16 cellular contexts compared by ENCODE assay signal in the genomic region with DNA sequence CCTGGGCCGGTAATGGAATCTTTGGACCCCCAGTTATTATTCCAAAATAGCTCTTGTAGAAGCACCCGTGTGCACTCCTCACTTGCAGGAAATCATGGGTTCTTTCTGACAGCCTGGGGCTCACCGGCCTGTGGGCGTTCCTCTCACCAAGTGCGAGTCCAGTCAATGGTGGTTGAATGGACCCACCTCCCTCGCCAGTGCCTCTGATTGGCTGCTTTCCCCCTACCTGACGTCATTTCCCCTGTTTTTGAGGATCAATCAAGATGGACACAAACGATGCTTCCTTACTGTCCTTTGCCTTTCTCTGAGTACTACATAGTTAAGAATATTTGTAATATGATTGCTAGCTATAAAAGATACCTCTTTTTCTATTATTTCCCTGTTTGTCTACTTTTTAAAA. TPM values are rescaled to one million over a fixed set of nuclear protein-coding genes. Genes with fewer than 3 reads are reported as not detected.
"Had no signal": no experiment of that assay in that cellular context is flagged by ENCODE, and none has a peak within 500 bp of the region (broad histone marks: within the 10 kb centered on the region; RNA-seq: fewer than 3 reads in every experiment).

No MANE protein-coding gene starts in this region.

- H3K27ac ChIP-seq: ovary, sigmoid colon, tibial artery had no signal

- H3K36me3 ChIP-seq: ovary, sigmoid colon, tibial artery, uterus had no signal

- DNase-seq: activated CD4-positive, CD25-positive, alpha-beta regulatory T cell treated with anti-CD3 and anti-CD28 coated beads, Interleukin-2, amount 50 U/mL, for 72 hours; activated naive CD8-positive, alpha-beta T cell treated with anti-CD3 and anti-CD28 coated beads for 36 hours; islet precursor cell; ovary; sigmoid colon; stimulated activated CD4-positive, alpha-beta T cell treated with anti-CD3 and anti-CD28 coated beads, Interleukin-1b, Interleukin-23, amount 100 ng/mL, for 48 hours; stimulated activated naive CD8-positive, alpha-beta T cell treated with anti-CD3 and anti-CD28 coated beads, Interleukin-15, amount 100 ng/mL, for 72 hours; tibial artery; uterus had no signal

- H3K4me1 ChIP-seq: sigmoid colon, tibial artery, uterus had no signal

- H3K4me3 ChIP-seq: ovary, sigmoid colon, tibial artery, uterus had no signal

- H3K9me3 ChIP-seq: ovary, sigmoid colon, tibial artery, uterus had no signal

- H3K27me3 ChIP-seq: ovary, sigmoid colon, tibial artery, uterus had no signal

RNA-seq across cellular contexts. Expression of gene MOBP, which starts 18.1 kb away (rescaled TPM):
- total RNA-seq: activated CD8-positive, alpha-beta memory T cell treated with anti-CD3 and anti-CD28 coated beads for 36 hours; activated naive CD8-positive, alpha-beta T cell treated with anti-CD3 and anti-CD28 coated beads for 36 hours; activated T-helper 1 cell treated with anti-CD3 and anti-CD28 coated beads, Interleukin-12 subunit alpha, Interleukin-12 subunit beta, Interleukin-2, Interleukin-4 antibody, amounts not matched to agents 30 ng/mL and 10 ng/mL and 1 ng/mL, durations not matched to agents 14 hours and 24 hours and 36 hours; chondrocyte; left lobe of liver; lung microvascular endothelial cell; neural crest cell; sigmoid colon had no signal
- polyA plus RNA-seq: esophagus had no signal
